ENCODE assay signal across 1 cellular context in genomic region chr6:26224940-26225847, GRCh38.
A peak's percentile ranks its signal among the peaks of the same experiment; 100 is the strongest.
TF ChIP-seq lines count a peak whose summit lies in the region.

No MANE protein-coding gene starts in this region.

TF ChIP-seq in K562, 482 proteins besides CTCF, POLR2A, EP300 and RAD21 (continued from another document):
- no peak for TF ChIP-seq ARID3B (CRISPR knock-in tag; IDR thresholded peaks at IDR 0.05; ENCODE audit: borderline replicate concordance)
- no peak for TF ChIP-seq ZNF707 (CRISPR knock-in tag; conservative IDR thresholded peaks at IDR 0.05)
- TF ChIP-seq SIRT6 (IDR thresholded peaks at IDR 0.05; ENCODE audit: low read depth, low read length): no peak
- no peak for TF ChIP-seq BRCA1 (IDR thresholded peaks at IDR 0.05)
- no peak for TF ChIP-seq BRCA1 (CRISPR knock-in tag; IDR thresholded peaks at IDR 0.05)
- TF ChIP-seq SNAPC5 (CRISPR knock-in tag; IDR thresholded peaks at IDR 0.05): no peak
- no peak for TF ChIP-seq KLF13 (tag; IDR thresholded peaks at IDR 0.05; ENCODE audit: borderline replicate concordance, low read depth)
- no peak for TF ChIP-seq FOSL1 (tag; conservative IDR thresholded peaks at IDR 0.05)
- TF ChIP-seq ZNF134 (CRISPR knock-in tag; conservative IDR thresholded peaks at IDR 0.05): no peak
- no peak for TF ChIP-seq CBFA2T2 (conservative IDR thresholded peaks at IDR 0.05)
- no peak for TF ChIP-seq RB1 (IDR thresholded peaks at IDR 0.05; ENCODE audit: low read depth)
- 0 out of 2 replicates have a peak, but pooled peaks have one; percentile 29 for TF ChIP-seq CC2D1A (IDR thresholded peaks at IDR 0.05)
- no peak for TF ChIP-seq BRF2 (IDR thresholded peaks at IDR 0.05; ENCODE audit: borderline replicate concordance, insufficient read depth, insufficient read length)
- TF ChIP-seq SETDB1 (IDR thresholded peaks at IDR 0.05; ENCODE audit: low read length): no peak
- peak; percentile 99 for TF ChIP-seq ZBTB33 (CRISPR knock-in tag; IDR thresholded peaks at IDR 0.05)
- peak; percentile 67; the same call in 1 of the 2 replicates for TF ChIP-seq CHAMP1 (IDR thresholded peaks at IDR 0.05)
- no peak for TF ChIP-seq GTF2B (IDR thresholded peaks at IDR 0.05; ENCODE audit: extremely low read depth, insufficient read length)
- TF ChIP-seq FUS (optimal IDR thresholded peaks at IDR 0.05; ENCODE audit: low read depth, low read length): no peak
TF ChIP-seq in K562: peak in this region for 4.
